1 cellular context compared by ENCODE assay signal in genomic region chr16:47553853-47554564, GRCh38.
TF ChIP-seq lines count a peak whose summit lies in the region.

No MANE protein-coding gene starts in this region.

TF ChIP-seq in HepG2, 621 proteins besides CTCF, POLR2A, EP300 and RAD21 (continued from another document and continues in another):
- TF ChIP-seq HBP1 (CRISPR knock-in tag; IDR thresholded peaks at IDR 0.05; ENCODE audit: low read depth) (peak; percentile 35; the same call in 1 of the 2 replicates), CEBPZ (IDR thresholded peaks at IDR 0.05; ENCODE audit: low read length) (no peak), ZC3H4 (CRISPR knock-in tag; IDR thresholded peaks at IDR 0.05; ENCODE audit: borderline replicate concordance) (no peak), ETS1 (CRISPR knock-in tag; IDR thresholded peaks at IDR 0.05) (no peak), YY1 (IDR thresholded peaks at IDR 0.05; ENCODE audit: insufficient read depth, insufficient replicate concordance, low read depth, low read length) (no peak), KLF12 (CRISPR knock-in tag; IDR thresholded peaks at IDR 0.05; ENCODE audit: borderline replicate concordance) (no peak), GPN1 (CRISPR knock-in tag; IDR thresholded peaks at IDR 0.05; ENCODE audit: borderline replicate concordance) (no peak), ZNF224 (CRISPR knock-in tag; IDR thresholded peaks at IDR 0.05) (peak; percentile 51; the same call in 1 of the 2 replicates), HNRNPL (IDR thresholded peaks at IDR 0.05; ENCODE audit: low read depth, low read length) (no peak), ZNF790 (CRISPR knock-in tag; IDR thresholded peaks at IDR 0.05; ENCODE audit: borderline replicate concordance) (no peak), ZNF136 (CRISPR knock-in tag; IDR thresholded peaks at IDR 0.05; ENCODE audit: low read depth) (no peak), NCOA2 (CRISPR knock-in tag; IDR thresholded peaks at IDR 0.05) (peak; percentile 16; the same call in 1 of the 2 replicates), ZNF354B (CRISPR knock-in tag; IDR thresholded peaks at IDR 0.05) (no peak), HOMEZ (CRISPR knock-in tag; IDR thresholded peaks at IDR 0.05; ENCODE audit: low read depth) (peak; percentile 89), ZNF503 (CRISPR knock-in tag; IDR thresholded peaks at IDR 0.05) (0 out of 2 replicates have a peak, but pooled peaks have one; percentile 20), ZBTB7B (CRISPR knock-in tag; IDR thresholded peaks at IDR 0.05) (peak; percentile 70; the same call in 1 of the 2 replicates), ZFP82 (CRISPR knock-in tag; IDR thresholded peaks at IDR 0.05; ENCODE audit: borderline replicate concordance) (no peak), MEIS1 (CRISPR knock-in tag; IDR thresholded peaks at IDR 0.05; ENCODE audit: borderline replicate concordance) (no peak), FLYWCH1 (CRISPR knock-in tag; IDR thresholded peaks at IDR 0.05) (no peak), ZFP1 (CRISPR knock-in tag; IDR thresholded peaks at IDR 0.05) (no peak), ZSCAN9 (CRISPR knock-in tag; IDR thresholded peaks at IDR 0.05; ENCODE audit: borderline replicate concordance) (no peak), CEBPG (CRISPR knock-in tag; IDR thresholded peaks at IDR 0.05) (no peak), ZNF546 (CRISPR knock-in tag; conservative IDR thresholded peaks at IDR 0.05) (0 out of 2 replicates have a peak, but pooled peaks have one; percentile 24), EEA1 (CRISPR knock-in tag; IDR thresholded peaks at IDR 0.05; ENCODE audit: borderline replicate concordance) (no peak), ZNF781 (CRISPR knock-in tag; IDR thresholded peaks at IDR 0.05; ENCODE audit: borderline replicate concordance, not compliant biosample characterization) (no peak), PBX2 (CRISPR knock-in tag; IDR thresholded peaks at IDR 0.05) (no peak), HNRNPK (IDR thresholded peaks at IDR 0.05; ENCODE audit: low read depth, low read length, poor library complexity, severe bottlenecking) (no peak)
- TF ChIP-seq, protein P1, sequence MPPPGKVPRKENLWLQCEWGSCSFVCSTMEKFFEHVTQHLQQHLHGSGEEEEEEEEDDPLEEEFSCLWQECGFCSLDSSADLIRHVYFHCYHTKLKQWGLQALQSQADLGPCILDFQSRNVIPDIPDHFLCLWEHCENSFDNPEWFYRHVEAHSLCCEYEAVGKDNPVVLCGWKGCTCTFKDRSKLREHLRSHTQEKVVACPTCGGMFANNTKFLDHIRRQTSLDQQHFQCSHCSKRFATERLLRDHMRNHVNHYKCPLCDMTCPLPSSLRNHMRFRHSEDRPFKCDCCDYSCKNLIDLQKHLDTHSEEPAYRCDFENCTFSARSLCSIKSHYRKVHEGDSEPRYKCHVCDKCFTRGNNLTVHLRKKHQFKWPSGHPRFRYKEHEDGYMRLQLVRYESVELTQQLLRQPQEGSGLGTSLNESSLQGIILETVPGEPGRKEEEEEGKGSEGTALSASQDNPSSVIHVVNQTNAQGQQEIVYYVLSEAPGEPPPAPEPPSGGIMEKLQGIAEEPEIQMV (CRISPR knock-in tag; IDR thresholded peaks at IDR 0.05; ENCODE audit: low read depth) = no peak
- TF ChIP-seq, protein P2, sequence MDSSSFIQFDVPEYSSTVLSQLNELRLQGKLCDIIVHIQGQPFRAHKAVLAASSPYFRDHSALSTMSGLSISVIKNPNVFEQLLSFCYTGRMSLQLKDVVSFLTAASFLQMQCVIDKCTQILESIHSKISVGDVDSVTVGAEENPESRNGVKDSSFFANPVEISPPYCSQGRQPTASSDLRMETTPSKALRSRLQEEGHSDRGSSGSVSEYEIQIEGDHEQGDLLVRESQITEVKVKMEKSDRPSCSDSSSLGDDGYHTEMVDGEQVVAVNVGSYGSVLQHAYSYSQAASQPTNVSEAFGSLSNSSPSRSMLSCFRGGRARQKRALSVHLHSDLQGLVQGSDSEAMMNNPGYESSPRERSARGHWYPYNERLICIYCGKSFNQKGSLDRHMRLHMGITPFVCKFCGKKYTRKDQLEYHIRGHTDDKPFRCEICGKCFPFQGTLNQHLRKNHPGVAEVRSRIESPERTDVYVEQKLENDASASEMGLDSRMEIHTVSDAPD (CRISPR knock-in tag; IDR thresholded peaks at IDR 0.05) = no peak
- TF ChIP-seq, protein P3, sequence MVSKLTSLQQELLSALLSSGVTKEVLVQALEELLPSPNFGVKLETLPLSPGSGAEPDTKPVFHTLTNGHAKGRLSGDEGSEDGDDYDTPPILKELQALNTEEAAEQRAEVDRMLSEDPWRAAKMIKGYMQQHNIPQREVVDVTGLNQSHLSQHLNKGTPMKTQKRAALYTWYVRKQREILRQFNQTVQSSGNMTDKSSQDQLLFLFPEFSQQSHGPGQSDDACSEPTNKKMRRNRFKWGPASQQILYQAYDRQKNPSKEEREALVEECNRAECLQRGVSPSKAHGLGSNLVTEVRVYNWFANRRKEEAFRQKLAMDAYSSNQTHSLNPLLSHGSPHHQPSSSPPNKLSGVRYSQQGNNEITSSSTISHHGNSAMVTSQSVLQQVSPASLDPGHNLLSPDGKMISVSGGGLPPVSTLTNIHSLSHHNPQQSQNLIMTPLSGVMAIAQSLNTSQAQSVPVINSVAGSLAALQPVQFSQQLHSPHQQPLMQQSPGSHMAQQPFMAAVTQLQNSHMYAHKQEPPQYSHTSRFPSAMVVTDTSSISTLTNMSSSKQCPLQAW (CRISPR knock-in tag; IDR thresholded peaks at IDR 0.05) = peak; percentile 65; the same call in 1 of the 2 replicates
- TF ChIP-seq, protein P4, sequence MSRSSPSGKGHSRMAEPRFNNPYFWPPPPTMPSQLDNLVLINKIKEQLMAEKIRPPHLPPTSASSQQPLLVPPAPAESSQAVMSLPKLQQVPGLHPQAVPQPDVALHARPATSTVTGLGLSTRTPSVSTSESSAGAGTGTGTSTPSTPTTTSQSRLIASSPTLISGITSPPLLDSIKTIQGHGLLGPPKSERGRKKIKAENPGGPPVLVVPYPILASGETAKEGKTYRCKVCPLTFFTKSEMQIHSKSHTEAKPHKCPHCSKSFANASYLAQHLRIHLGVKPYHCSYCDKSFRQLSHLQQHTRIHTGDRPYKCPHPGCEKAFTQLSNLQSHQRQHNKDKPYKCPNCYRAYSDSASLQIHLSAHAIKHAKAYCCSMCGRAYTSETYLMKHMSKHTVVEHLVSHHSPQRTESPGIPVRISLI (CRISPR knock-in tag; IDR thresholded peaks at IDR 0.05; ENCODE audit: borderline replicate concordance) = peak; percentile 51; the same call in 1 of the 2 replicates
- TF ChIP-seq, protein P5, sequence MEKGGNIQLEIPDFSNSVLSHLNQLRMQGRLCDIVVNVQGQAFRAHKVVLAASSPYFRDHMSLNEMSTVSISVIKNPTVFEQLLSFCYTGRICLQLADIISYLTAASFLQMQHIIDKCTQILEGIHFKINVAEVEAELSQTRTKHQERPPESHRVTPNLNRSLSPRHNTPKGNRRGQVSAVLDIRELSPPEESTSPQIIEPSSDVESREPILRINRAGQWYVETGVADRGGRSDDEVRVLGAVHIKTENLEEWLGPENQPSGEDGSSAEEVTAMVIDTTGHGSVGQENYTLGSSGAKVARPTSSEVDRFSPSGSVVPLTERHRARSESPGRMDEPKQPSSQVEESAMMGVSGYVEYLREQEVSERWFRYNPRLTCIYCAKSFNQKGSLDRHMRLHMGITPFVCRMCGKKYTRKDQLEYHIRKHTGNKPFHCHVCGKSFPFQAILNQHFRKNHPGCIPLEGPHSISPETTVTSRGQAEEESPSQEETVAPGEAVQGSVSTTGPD (CRISPR knock-in tag; IDR thresholded peaks at IDR 0.05) = no peak
- TF ChIP-seq, protein P6, sequence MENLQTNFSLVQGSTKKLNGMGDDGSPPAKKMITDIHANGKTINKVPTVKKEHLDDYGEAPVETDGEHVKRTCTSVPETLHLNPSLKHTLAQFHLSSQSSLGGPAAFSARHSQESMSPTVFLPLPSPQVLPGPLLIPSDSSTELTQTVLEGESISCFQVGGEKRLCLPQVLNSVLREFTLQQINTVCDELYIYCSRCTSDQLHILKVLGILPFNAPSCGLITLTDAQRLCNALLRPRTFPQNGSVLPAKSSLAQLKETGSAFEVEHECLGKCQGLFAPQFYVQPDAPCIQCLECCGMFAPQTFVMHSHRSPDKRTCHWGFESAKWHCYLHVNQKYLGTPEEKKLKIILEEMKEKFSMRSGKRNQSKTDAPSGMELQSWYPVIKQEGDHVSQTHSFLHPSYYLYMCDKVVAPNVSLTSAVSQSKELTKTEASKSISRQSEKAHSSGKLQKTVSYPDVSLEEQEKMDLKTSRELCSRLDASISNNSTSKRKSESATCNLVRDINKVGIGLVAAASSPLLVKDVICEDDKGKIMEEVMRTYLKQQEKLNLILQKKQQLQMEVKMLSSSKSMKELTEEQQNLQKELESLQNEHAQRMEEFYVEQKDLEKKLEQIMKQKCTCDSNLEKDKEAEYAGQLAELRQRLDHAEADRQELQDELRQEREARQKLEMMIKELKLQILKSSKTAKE (CRISPR knock-in tag; IDR thresholded peaks at IDR 0.05; ENCODE audit: borderline replicate concordance) = no peak
